ENCODE assay signal across 10 cellular contexts in genomic region chr11:94544582-94544831, GRCh38. TPM values are rescaled to one million over a fixed set of nuclear protein-coding genes. Genes with fewer than 3 reads are reported as not detected.
A peak's percentile ranks its signal among the peaks of the same experiment; 100 is the strongest.
DNase-seq lines count a peak whose midpoint lies in the region; ATAC-seq and TF ChIP-seq lines count a peak whose summit lies in the region.
"Had no signal": no experiment of that assay in that cellular context is flagged by ENCODE, and none has a peak within 500 bp of the region (broad histone marks: within the 10 kb centered on the region; RNA-seq: fewer than 3 reads in every experiment).

No MANE protein-coding gene starts in this region.

- no peaks in the 10 kb centered on the region for H3K27me3 Mint-ChIP-seq in CD14-positive monocyte (ENCODE audit: low read depth in 3 of 3)
- H3K27me3 Mint-ChIP-seq in activated CD4-positive, alpha-beta memory T cell treated with anti-CD3 and anti-CD28 coated beads for 36 hours, result no peaks in the 10 kb centered on the region
- peaks cover 0 to 6% of the 10 kb centered on the region in 2 donors for H3K27me3 Mint-ChIP-seq in stimulated activated naive B cell treated with anti-CD40 and anti-IgM and Interleukin-4, amounts not matched to agents 10 μg/mL and 1 μg/mL and 100 μg/mL, for 72 hours

- RAD21 ChIA-PET in HCT116 (lab: Charles Lee; ENCODE audit: low non-redundant PET in 1 of 2, low total read pairs in 2 of 2, uncharacterized antibody in 2 of 2, unreplicated experiment in 2 of 2), result no interaction called here

- ATAC-seq in HCT116, result peak; percentile 58
- peak; percentile 59 to 61 for ATAC-seq in stimulated activated naive B cell treated with anti-CD40 and anti-IgM and Interleukin-4, amounts not matched to agents 10 μg/mL and 1 μg/mL and 100 μg/mL, for 72 hours (replicated peaks)

- H3K9me3 ChIP-seq in HCT116 (ENCODE audit: control insufficient read depth in 1 of 2, insufficient read depth in 1 of 2, low read depth in 1 of 2, low read length in 2 of 2), result no peaks in the 10 kb centered on the region

- no peaks in the 10 kb centered on the region for H3K36me3 ChIP-seq in HCT116 (ENCODE audit: control insufficient read depth in 1 of 2, insufficient read depth in 2 of 2, low read length in 2 of 2)

- POLR2A ChIA-PET in HCT116 (lab: Charles Lee), result interaction anchor here (0.8 to 1.3 kb wide), 4 partner anchors 12 to 803 kb away, joined by 3 to 4 read pairs (median 4); partner anchors contain the start of genes C11orf54 and TAF1D
- POLR2A ChIA-PET in activated CD4-positive, alpha-beta memory T cell treated with anti-CD3 and anti-CD28 coated beads for 36 hours (lab: Charles Lee), result no interaction called here

- peak overlapping the region; percentile 71 for H3K4me2 ChIP-seq in HCT116 (ENCODE audit: low read length)

- no peak for TF ChIP-seq RAD21 in HCT116 (IDR thresholded peaks at IDR 0.05; ENCODE audit: low read depth)

- peak overlapping the region; percentile 25 to 97 (median 93) for H3K27ac Mint-ChIP-seq in CD14-positive monocyte
- H3K27ac Mint-ChIP-seq in activated CD4-positive, alpha-beta memory T cell treated with anti-CD3 and anti-CD28 coated beads for 36 hours, result no peak overlapping the region
- no peak overlapping the region for H3K27ac Mint-ChIP-seq in stimulated activated naive B cell treated with anti-CD40 and anti-IgM and Interleukin-4, amounts not matched to agents 10 μg/mL and 1 μg/mL and 100 μg/mL, for 72 hours

- TF ChIP-seq CTCF in CD14-positive monocyte (IDR thresholded peaks at IDR 0.05), result no peak
- TF ChIP-seq CTCF in HCT116 (IDR thresholded peaks at IDR 0.05 in 2 of 3, conservative IDR thresholded peaks at IDR 0.05 in 1 of 3; ENCODE audit: borderline replicate concordance in 1 of 3, insufficient read depth in 1 of 3, low read depth in 2 of 3, low read length in 2 of 3), result no peak

- peak overlapping the region; percentile 99 to 100 for H3K4me3 Mint-ChIP-seq in CD14-positive monocyte
- H3K4me3 Mint-ChIP-seq in activated CD4-positive, alpha-beta memory T cell treated with anti-CD3 and anti-CD28 coated beads for 36 hours, result peak overlapping the region; percentile 68
- peak overlapping the region; percentile 32 to 98 for H3K4me3 Mint-ChIP-seq in stimulated activated naive B cell treated with anti-CD40 and anti-IgM and Interleukin-4, amounts not matched to agents 10 μg/mL and 1 μg/mL and 100 μg/mL, for 72 hours

- peaks cover 53% of the 10 kb centered on the region for H3K4me1 Mint-ChIP-seq in CD14-positive monocyte
- peaks cover 35% of the 10 kb centered on the region for H3K4me1 Mint-ChIP-seq in activated CD4-positive, alpha-beta memory T cell treated with anti-CD3 and anti-CD28 coated beads for 36 hours (ENCODE audit: low read depth)
- H3K4me1 Mint-ChIP-seq in stimulated activated naive B cell treated with anti-CD40 and anti-IgM and Interleukin-4, amounts not matched to agents 10 μg/mL and 1 μg/mL and 100 μg/mL, for 72 hours, result peaks cover 12 to 36% of the 10 kb centered on the region in 2 donors

- H4K20me1 ChIP-seq in HCT116 (ENCODE audit: insufficient read depth), result no peaks in the 10 kb centered on the region

- no peak for TF ChIP-seq POLR2A in HCT116 (IDR thresholded peaks at IDR 0.05; ENCODE audit: borderline replicate concordance, extremely low read depth, insufficient read depth, insufficient read length)

- DNase-seq in CD14-positive monocyte (ENCODE audit: low spot score) (no peak), HCT116 (ENCODE audit: low read depth, low spot score) (no peak), SIG-M5 treated with dmso at 0.1 percent for 504 hours (lab: John Stamatoyannopoulos, UW; ENCODE audit: unreplicated experiment) (no peak), Ammon's horn (ENCODE audit: low spot score) (no peak), GM19240 (ENCODE audit: insufficient read length, low spot score) (no peak)
- no peak for DNase-seq in activated CD4-positive, alpha-beta memory T cell treated with anti-CD3 and anti-CD28 coated beads for 36 hours
- no peak for DNase-seq in stimulated activated naive B cell treated with anti-CD40 and anti-IgM and Interleukin-4, amounts not matched to agents 10 μg/mL and 1 μg/mL and 100 μg/mL, for 72 hours

- CTCF ChIA-PET in HCT116 (lab: Charles Lee), result interaction anchor here (1.3 kb wide), 1 partner anchor 41 kb away, joined by 3 read pairs; no protein-coding TSS in a partner anchor
- CTCF ChIA-PET in activated CD4-positive, alpha-beta memory T cell treated with anti-CD3 and anti-CD28 coated beads for 36 hours (lab: Charles Lee), result interaction anchor here (1.1 kb wide), 1 partner anchor 25 kb away, joined by 4 read pairs; no protein-coding TSS in a partner anchor

- H3K4me3 ChIP-seq in HCT116 (replicated peaks in 1 of 2; ENCODE audit: low read depth in 1 of 2, low read length in 2 of 2) (peak overlapping the region; percentile 57 to 66), iPS-11a (ENCODE audit: low read depth, low read length) (peak overlapping the region; percentile 55)

- peaks cover 0 to 2% (median 0%) of the 10 kb centered on the region in 7 donors for H3K9me3 Mint-ChIP-seq in CD14-positive monocyte
- H3K9me3 Mint-ChIP-seq in activated CD4-positive, alpha-beta memory T cell treated with anti-CD3 and anti-CD28 coated beads for 36 hours, result no peaks in the 10 kb centered on the region
- no peaks in the 10 kb centered on the region for H3K9me3 Mint-ChIP-seq in stimulated activated naive B cell treated with anti-CD40 and anti-IgM and Interleukin-4, amounts not matched to agents 10 μg/mL and 1 μg/mL and 100 μg/mL, for 72 hours

- H3K4me1 ChIP-seq in HCT116 (ENCODE audit: control insufficient read depth in 1 of 2, insufficient read depth in 2 of 2, low read length in 2 of 2), result peaks cover 8 to 20% of the 10 kb centered on the region in 2 experiments; a peak in 3 of 4 replicates

- peaks cover 8% of the 10 kb centered on the region in 2 donors for H3K36me3 Mint-ChIP-seq in CD14-positive monocyte
- peaks cover 4% of the 10 kb centered on the region for H3K36me3 Mint-ChIP-seq in activated CD4-positive, alpha-beta memory T cell treated with anti-CD3 and anti-CD28 coated beads for 36 hours
- peaks cover 8 to 13% of the 10 kb centered on the region in 2 donors for H3K36me3 Mint-ChIP-seq in stimulated activated naive B cell treated with anti-CD40 and anti-IgM and Interleukin-4, amounts not matched to agents 10 μg/mL and 1 μg/mL and 100 μg/mL, for 72 hours

- H3K79me2 ChIP-seq in HCT116 (ENCODE audit: insufficient read depth, low read length), result peaks cover 9% of the 10 kb centered on the region; the same call in 1 of the 2 replicates

- H3K9ac ChIP-seq in HCT116 (ENCODE audit: low read length), result peak overlapping the region; percentile 75

- no peaks in the 10 kb centered on the region for H3K9me2 ChIP-seq in HCT116 (ENCODE audit: insufficient read depth)

- BruUV-seq in HCT116 (replicated peaks; lab: Mats Ljungman, UMichigan), result no TSS peak

- H2AFZ ChIP-seq in HCT116 (ENCODE audit: low read depth, low read length, poor library complexity, severe bottlenecking), result no peak overlapping the region

- no peaks in the 10 kb centered on the region for H3K27me3 ChIP-seq in HCT116 (ENCODE audit: insufficient read depth, low read length)

- H3K27ac ChIP-seq in HCT116 (ENCODE audit: low read depth, low read length), result peak overlapping the region; percentile 94

- intact Hi-C loops in CD14-positive monocyte (cut with micrococcal nuclease), result loop anchor here in 1 of 2 donors (2.0 to 5.0 kb wide), 2 partner anchors 30 to 58 kb away; no protein-coding TSS in a partner anchor
- intact Hi-C loops in HCT116 (cut with micrococcal nuclease), result no loop called here
- intact Hi-C loops in activated CD4-positive, alpha-beta memory T cell treated with anti-CD3 and anti-CD28 coated beads for 36 hours (cut with micrococcal nuclease), result loop anchor here (5.0 to 10.0 kb wide), 3 partner anchors 330 to 538 kb away; no protein-coding TSS in a partner anchor

TF ChIP-seq in HCT116, 20 proteins besides CTCF, POLR2A, EP300 and RAD21 (continues in another document):
- TF ChIP-seq POLR2AphosphoS5 (IDR thresholded peaks at IDR 0.05; ENCODE audit: low read depth, low read length) (no peak), SP1 (IDR thresholded peaks at IDR 0.05; ENCODE audit: low read depth) (no peak), EGR1 (IDR thresholded peaks at IDR 0.05; ENCODE audit: low read depth) (no peak), CEBPB (IDR thresholded peaks at IDR 0.05; ENCODE audit: low read depth) (no peak), SRF (IDR thresholded peaks at IDR 0.05; ENCODE audit: low read depth) (no peak), CBX3 (IDR thresholded peaks at IDR 0.05; ENCODE audit: low read depth) (no peak), YY1 (IDR thresholded peaks at IDR 0.05; ENCODE audit: extremely low read depth, insufficient replicate concordance, low read depth, low read length) (no peak)

RNA-seq across cellular contexts. Expression of gene FUT4, which starts 0.8 kb away (rescaled TPM):
- 1 to 10 TPM; 5.4 to 6.5 TPM for polyA plus RNA-seq in CD14-positive monocyte
- 5.7 TPM for total RNA-seq in HCT116 (2021; ENCODE audit: unreplicated experiment)
- polyA plus RNA-seq in HCT116 (2012), result 2.1 and 2.4 TPM in 2 replicates
- 1 to 10 TPM; 3.6 to 3.9 TPM for total RNA-seq in activated CD4-positive, alpha-beta memory T cell treated with anti-CD3 and anti-CD28 coated beads for 36 hours

RNA-seq across cellular contexts. Expression of gene PIWIL4, which starts 22.7 kb away (rescaled TPM):
- 1 to 10 TPM in 1 of 2 donors, under 1 TPM in 1; 0.98 to 1.1 TPM for polyA plus RNA-seq in CD14-positive monocyte
- 0.34 TPM for total RNA-seq in HCT116 (2021; ENCODE audit: unreplicated experiment)
- polyA plus RNA-seq in HCT116 (2012), result 0.25 and 0.62 TPM in 2 replicates
- under 1 TPM; 0.29 to 0.90 TPM for total RNA-seq in activated CD4-positive, alpha-beta memory T cell treated with anti-CD3 and anti-CD28 coated beads for 36 hours

RNA-seq across cellular contexts. Expression of gene C11orf97, which starts 32.2 kb away (rescaled TPM):
- not detected for polyA plus RNA-seq in CD14-positive monocyte
- not detected for total RNA-seq in HCT116 (2021; ENCODE audit: unreplicated experiment)
- polyA plus RNA-seq in HCT116 (2012), result not detected in 2 replicates
- total RNA-seq in activated CD4-positive, alpha-beta memory T cell treated with anti-CD3 and anti-CD28 coated beads for 36 hours, result not detected
- total RNA-seq: M059J, pulmonary artery endothelial cell had no signal

RNA-seq across cellular contexts. Expression of gene ANKRD49, which starts 50.7 kb away (rescaled TPM):
- polyA plus RNA-seq in CD14-positive monocyte, result 10 to 100 TPM; 12.8 to 13.1 TPM
- 8.2 TPM for total RNA-seq in HCT116 (2021; ENCODE audit: unreplicated experiment)
- 3.1 and 4.2 TPM in 2 replicates for polyA plus RNA-seq in HCT116 (2012)
- 10 to 100 TPM; 18.6 to 19.2 TPM for total RNA-seq in activated CD4-positive, alpha-beta memory T cell treated with anti-CD3 and anti-CD28 coated beads for 36 hours

RNA-seq across cellular contexts. Expression of gene MRE11, which starts 50.9 kb away (rescaled TPM):
- polyA plus RNA-seq in CD14-positive monocyte, result 10 to 100 TPM in 1 of 2 donors, 1 to 10 TPM in 1; 7.8 to 12.1 TPM
- 20.6 TPM for total RNA-seq in HCT116 (2021; ENCODE audit: unreplicated experiment)
- polyA plus RNA-seq in HCT116 (2012), result 5.1 and 6.7 TPM in 2 replicates
- 10 to 100 TPM; 43.4 to 47.6 TPM for total RNA-seq in activated CD4-positive, alpha-beta memory T cell treated with anti-CD3 and anti-CD28 coated beads for 36 hours

Comparison
In these comparisons a context has a peak if more than half of its experiments do, and no peak if none do; other contexts are left out.
1. H3K27ac Mint-ChIP-seq: peak in CD14-positive monocyte (7 of 7); none in activated CD4-positive, alpha-beta memory T cell treated with anti-CD3 and anti-CD28 coated beads for 36 hours (single experiment) and stimulated activated naive B cell treated with anti-CD40 and anti-IgM and Interleukin-4, amounts not matched to agents 10 μg/mL and 1 μg/mL and 100 μg/mL, for 72 hours (single experiment).
2. Peak in every context shown above with its lines, with median percentiles within 50 percentile points of each other: H3K4me3 Mint-ChIP-seq.